In genomic region chr2:61425605-61426155, GRCh38 we compare ENCODE assay signal across 8 cellular contexts. TPM values are rescaled to one million over a fixed set of nuclear protein-coding genes. Genes with fewer than 3 reads are reported as not detected.
DNase-seq lines count a peak whose midpoint lies in the region; ATAC-seq and TF ChIP-seq lines count a peak whose summit lies in the region.
"Had no signal": no experiment of that assay in that cellular context is flagged by ENCODE, and none has a peak within 500 bp of the region (broad histone marks: within the 10 kb centered on the region; RNA-seq: fewer than 3 reads in every experiment).

No MANE protein-coding gene starts in this region.

- H3K27ac Mint-ChIP-seq in activated B cell treated with CpG ODN at 0.5 μM for 24 hours (peak overlapping the region; percentile 92), osteocyte (ENCODE audit: unreplicated experiment) (peak overlapping the region; percentile 3)

- no peak for TF ChIP-seq CTCF in activated B cell treated with CpG ODN at 0.5 μM for 24 hours (IDR thresholded peaks at IDR 0.05)
- TF ChIP-seq CTCF in osteocyte (IDR thresholded peaks at IDR 0.05), result no peak

- H3K4me1 Mint-ChIP-seq in activated B cell treated with CpG ODN at 0.5 μM for 24 hours (peaks cover 72% of the 10 kb centered on the region), osteocyte (ENCODE audit: unreplicated experiment) (peaks cover 16% of the 10 kb centered on the region)

- POLR2A ChIA-PET in activated B cell treated with CpG ODN at 0.5 μM for 24 hours (lab: Charles Lee), result interaction anchor here (0.5 to 2.8 kb wide), 9 partner anchors 17 to 243 kb away, joined by 3 to 26 read pairs (median 6); partner anchors contain the start of genes USP34 and XPO1

- H3K36me3 Mint-ChIP-seq in activated B cell treated with CpG ODN at 0.5 μM for 24 hours (ENCODE audit: low read depth), result peaks cover 3% of the 10 kb centered on the region
- no peaks in the 10 kb centered on the region for H3K36me3 Mint-ChIP-seq in osteocyte (ENCODE audit: unreplicated experiment)

- CTCF ChIA-PET in activated B cell treated with CpG ODN at 0.5 μM for 24 hours (lab: Charles Lee), result interaction anchor here (0.6 to 2.8 kb wide), 30 partner anchors 9 to 368 kb away, joined by 3 to 27 read pairs (median 5); partner anchors contain the start of gene XPO1

- H3K4me3 Mint-ChIP-seq in activated B cell treated with CpG ODN at 0.5 μM for 24 hours (peak overlapping the region; percentile 33), osteocyte (ENCODE audit: unreplicated experiment) (no peak overlapping the region)

- ATAC-seq in GM18907 (IDR thresholded peaks at IDR 0.05; ENCODE audit: unreplicated experiment), result peak; percentile 15
- peak; percentile 22 for ATAC-seq in HG02763 (IDR thresholded peaks at IDR 0.05; ENCODE audit: unreplicated experiment)
- ATAC-seq in activated B cell treated with CpG ODN at 0.5 μM for 24 hours (ENCODE audit: low read depth), result peak; percentile 5

- intact Hi-C loops in activated B cell treated with CpG ODN at 0.5 μM for 24 hours (cut with micrococcal nuclease), result loop anchor here (1.0 to 2.0 kb wide), 8 partner anchors 17 to 368 kb away; partner anchors contain the start of genes USP34 and XPO1

- DNase-seq in activated B cell treated with CpG ODN at 0.5 μM for 24 hours (no peak), osteocyte (ENCODE audit: extremely low spot score, unreplicated experiment) (no peak), NAMALWA (ENCODE audit: low spot score) (no peak)
- no peak for DNase-seq in stimulated activated CD4-positive, alpha-beta T cell treated with anti-CD3 and anti-CD28 coated beads, Interleukin-1b, Interleukin-23, amount 100 ng/mL, for 48 hours
- DNase-seq in activated CD4-positive, alpha-beta T cell treated with anti-CD3 and anti-CD28 coated beads for 1 hour, result no peak
- DNase-seq: cortex of kidney had no signal

- no peaks in the 10 kb centered on the region for H3K9me3 Mint-ChIP-seq in activated B cell treated with CpG ODN at 0.5 μM for 24 hours
- no peaks in the 10 kb centered on the region for H3K9me3 Mint-ChIP-seq in osteocyte (ENCODE audit: unreplicated experiment)

- H3K27me3 Mint-ChIP-seq in activated B cell treated with CpG ODN at 0.5 μM for 24 hours, result no peaks in the 10 kb centered on the region
- H3K27me3 Mint-ChIP-seq in osteocyte (ENCODE audit: unreplicated experiment), result no peaks in the 10 kb centered on the region

RNA-seq across cellular contexts. Expression of gene USP34, which starts 45.2 kb away (rescaled TPM):
- 142 and 176 TPM in 2 replicates for total RNA-seq in activated B cell treated with CpG ODN at 0.5 μM for 24 hours
- total RNA-seq in osteocyte, result 111 and 114 TPM in 2 replicates
